Comparison of ENCODE assay signal across 1 cellular context in genomic region chr2:26483027-26483326, GRCh38.
TF ChIP-seq lines count a peak whose summit lies in the region.

No MANE protein-coding gene starts in this region.

TF ChIP-seq in IMR-90, 13 proteins besides CTCF, POLR2A, EP300 and RAD21:
- TF ChIP-seq ELK1 (IDR thresholded peaks at IDR 0.05; ENCODE audit: borderline replicate concordance, low read depth, low read length) (no peak), MXI1 (IDR thresholded peaks at IDR 0.05; ENCODE audit: borderline replicate concordance, low read depth, low read length) (no peak), CEBPB (IDR thresholded peaks at IDR 0.05; ENCODE audit: low read depth, low read length) (no peak), SMC3 (IDR thresholded peaks at IDR 0.05; ENCODE audit: low read depth, low read length) (no peak), MAZ (IDR thresholded peaks at IDR 0.05; ENCODE audit: borderline replicate concordance, low read depth, low read length) (no peak), BHLHE40 (IDR thresholded peaks at IDR 0.05; ENCODE audit: low read depth, low read length) (no peak), RCOR1 (IDR thresholded peaks at IDR 0.05; ENCODE audit: insufficient replicate concordance, low read length) (no peak), FOS (IDR thresholded peaks at IDR 0.05; ENCODE audit: low read depth, low read length) (no peak), MAFK (IDR thresholded peaks at IDR 0.05; ENCODE audit: low read depth, low read length) (no peak), USF2 (IDR thresholded peaks at IDR 0.05; ENCODE audit: low read depth, low read length) (no peak), RFX5 (IDR thresholded peaks at IDR 0.05; ENCODE audit: low read depth, low read length) (no peak), NFE2L2 (IDR thresholded peaks at IDR 0.05; ENCODE audit: low read depth, low read length) (no peak), CHD1 (IDR thresholded peaks at IDR 0.05; ENCODE audit: low read depth, low read length) (no peak)
